Comparison of ENCODE assay signal across 20 cellular contexts in the genomic region with DNA sequence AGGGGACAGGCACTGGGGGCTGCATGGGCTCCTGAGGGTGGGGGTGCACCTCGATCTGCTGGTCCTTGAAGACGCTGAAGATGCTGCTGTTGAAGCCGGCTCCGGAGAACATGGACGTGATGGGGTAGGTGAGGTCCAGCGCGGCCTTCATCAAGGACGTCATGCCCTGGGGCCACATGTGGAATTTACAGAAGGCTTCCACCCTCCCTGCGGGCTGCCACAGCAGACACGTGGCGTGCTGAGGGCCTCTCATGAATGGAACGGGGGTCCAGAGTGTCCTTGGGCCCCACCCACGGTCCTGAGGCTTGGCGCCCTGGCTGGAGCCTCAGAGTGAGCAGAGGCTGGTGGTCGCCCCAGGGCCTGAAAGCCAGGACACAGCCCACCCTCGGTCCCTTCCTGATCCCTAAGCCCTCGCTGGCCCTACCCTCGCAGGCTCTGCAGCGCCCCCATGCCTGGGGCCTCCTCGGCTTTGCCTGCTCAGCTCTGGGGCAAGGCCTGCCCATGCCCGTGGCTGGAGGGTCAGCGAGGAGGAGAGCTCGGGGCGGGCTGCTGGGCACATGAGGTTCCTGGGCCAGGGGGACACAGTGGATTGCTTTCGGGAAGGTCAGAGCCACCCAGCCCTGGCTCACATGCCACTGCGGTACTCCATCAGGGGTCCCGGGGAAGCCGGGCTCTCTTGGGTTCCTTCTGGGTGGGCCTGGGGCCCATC. TPM values are rescaled to one million over a fixed set of nuclear protein-coding genes. Genes with fewer than 3 reads are reported as not detected.
"Had no signal": no experiment of that assay in that cellular context is flagged by ENCODE, and none has a peak within 500 bp of the region (broad histone marks: within the 10 kb centered on the region; RNA-seq: fewer than 3 reads in every experiment).

No MANE protein-coding gene starts in this region.

- DNase-seq: activated CD4-positive, alpha-beta T cell treated with anti-CD3 and anti-CD28 coated beads, Interleukin-2, amount 50 U/mL, for 48 hours; activated CD8-positive, alpha-beta memory T cell treated with anti-CD3 and anti-CD28 coated beads, Interleukin-2, amount 10 ng/mL, durations not matched to agents 7 days and 5 days; activated gamma-delta T cell; activated T-cell treated with anti-CD3 and anti-CD28 coated beads, Interleukin-2, amount 50 U/mL, for 24 hours; hippocampal formation; naive thymus-derived CD4-positive, alpha-beta T cell; retina; SIG-M5; stimulated activated CD4-positive, alpha-beta T cell treated with anti-CD3 and anti-CD28 coated beads, Interleukin-4, amount 100 ng/mL, for 4 hours; stimulated activated CD8-positive, alpha-beta memory T cell treated with anti-CD3 and anti-CD28 coated beads, Interleukin-4, amount 100 ng/mL, for 48 hours; stimulated activated naive CD8-positive, alpha-beta T cell treated with anti-CD3 and anti-CD28 coated beads, Interleukin-15, Interleukin-2, amounts not matched to agents 100 U/mL and 50 U/mL, for 24 hours; T-helper 17 cell; WERI-Rb-1 had no signal

- H3K4me3 ChIP-seq: dorsolateral prefrontal cortex had no signal

- H3K36me3 Mint-ChIP-seq: activated CD8-positive, alpha-beta memory T cell treated with anti-CD3 and anti-CD28 coated beads, Interleukin-2, amount 10 ng/mL, durations not matched to agents 7 days and 5 days; naive thymus-derived CD4-positive, alpha-beta T cell; type B pancreatic cell had no signal

- H3K27me3 ChIP-seq: dorsolateral prefrontal cortex had no signal

- H3K36me3 ChIP-seq: WERI-Rb-1 had no signal

- H3K27ac ChIP-seq: dorsolateral prefrontal cortex, WERI-Rb-1 had no signal

- H3K27ac Mint-ChIP-seq: activated CD8-positive, alpha-beta memory T cell treated with anti-CD3 and anti-CD28 coated beads, Interleukin-2, amount 10 ng/mL, durations not matched to agents 7 days and 5 days; activated T-cell treated with anti-CD3 and anti-CD28 coated beads, Interleukin-2, amount 50 U/mL, for 24 hours; T-helper 17 cell; type B pancreatic cell had no signal

- H3K9me3 Mint-ChIP-seq: activated T-cell treated with anti-CD3 and anti-CD28 coated beads, Interleukin-2, amount 50 U/mL, for 24 hours; type B pancreatic cell had no signal

- FAIRE-seq: astrocyte, bronchial epithelial cell, endometrium had no signal

- ATAC-seq: activated CD8-positive, alpha-beta memory T cell treated with anti-CD3 and anti-CD28 coated beads, Interleukin-2, amount 10 ng/mL, durations not matched to agents 7 days and 5 days; naive thymus-derived CD4-positive, alpha-beta T cell; stimulated activated naive CD8-positive, alpha-beta T cell treated with anti-CD3 and anti-CD28 coated beads, Interleukin-15, Interleukin-2, amounts not matched to agents 100 U/mL and 50 U/mL, for 24 hours; T-helper 17 cell had no signal

RNA-seq across cellular contexts. Expression of a gene that starts 23.3 kb away (rescaled TPM):
- total RNA-seq: activated CD8-positive, alpha-beta memory T cell treated with anti-CD3 and anti-CD28 coated beads, Interleukin-2, amount 10 ng/mL, durations not matched to agents 7 days and 5 days; bronchial epithelial cell; mononuclear cell; naive thymus-derived CD4-positive, alpha-beta T cell; skeletal muscle tissue; T-helper 17 cell had no signal
- polyA plus RNA-seq: naive thymus-derived CD4-positive, alpha-beta T cell had no signal
